Comparison of ENCODE assay signal across 14 cellular contexts in genomic region chr11:74646215-74646614, GRCh38. TPM values are rescaled to one million over a fixed set of nuclear protein-coding genes. Genes with fewer than 3 reads are reported as not detected.
DNase-seq lines count a peak whose midpoint lies in the region; ATAC-seq and TF ChIP-seq lines count a peak whose summit lies in the region.
"Had no signal": no experiment of that assay in that cellular context is flagged by ENCODE, and none has a peak within 500 bp of the region (broad histone marks: within the 10 kb centered on the region; RNA-seq: fewer than 3 reads in every experiment).

No MANE protein-coding gene starts in this region.

- no peak overlapping the region for H4K91ac ChIP-seq in IMR-90 (ENCODE audit: insufficient read depth, low read depth, low read length)

- no peak overlapping the region; the same call in 1 of the 2 replicates for H3K18ac ChIP-seq in IMR-90 (ENCODE audit: low read depth, low read length)

- TF ChIP-seq POLR2A in IMR-90 (IDR thresholded peaks at IDR 0.05; ENCODE audit: low read depth, low read length): no peak
- TF ChIP-seq POLR2A in transverse colon (IDR thresholded peaks at IDR 0.05): no peak
- no peak for TF ChIP-seq POLR2A in spleen (IDR thresholded peaks at IDR 0.05)

- ATAC-seq in IMR-90 (ENCODE audit: low read depth) (no peak), HG03460 (IDR thresholded peaks at IDR 0.05; ENCODE audit: unreplicated experiment) (no peak)
- ATAC-seq: GM12878 had no signal

- no peak overlapping the region for H3K56ac ChIP-seq in IMR-90 (ENCODE audit: extremely low read depth, insufficient read depth, low read length)

- H3K9me3 ChIP-seq in IMR-90 (ENCODE audit: control insufficient read depth, insufficient read depth, low read length) (no peaks in the 10 kb centered on the region), colonic mucosa (no peaks in the 10 kb centered on the region), muscle layer of duodenum (ENCODE audit: control insufficient read depth in 1 of 2, low read length in 2 of 2) (no peaks in the 10 kb centered on the region), transverse colon (no peaks in the 10 kb centered on the region), spleen (no peaks in the 10 kb centered on the region)

- peaks cover 3 to 21% of the 10 kb centered on the region in 2 experiments; a peak in 2 of 4 replicates for H3K79me1 ChIP-seq in IMR-90 (ENCODE audit: low read depth in 1 of 2, low read length in 2 of 2)

- H3K4me1 ChIP-seq in IMR-90 (ENCODE audit: control insufficient read depth, insufficient read depth, low read length): peaks cover 33% of the 10 kb centered on the region
- H3K4me1 ChIP-seq in colonic mucosa: no peaks in the 10 kb centered on the region
- H3K4me1 ChIP-seq in muscle layer of duodenum (ENCODE audit: control insufficient read depth in 1 of 2, insufficient read depth in 2 of 2, low read length in 2 of 2): peaks cover 8 to 14% of the 10 kb centered on the region in 2 donors
- peaks cover 0 to 18% (median 9%) of the 10 kb centered on the region in 4 donors for H3K4me1 ChIP-seq in transverse colon
- H3K4me1 ChIP-seq in spleen: no peaks in the 10 kb centered on the region

- H3K4me2 ChIP-seq in IMR-90 (ENCODE audit: low read depth, low read length): no peak overlapping the region
- H3K4me2 ChIP-seq: GM23338 had no signal

- H2AK9ac ChIP-seq in IMR-90 (replicated peaks; ENCODE audit: low read depth, low read length, poor library complexity): no peak overlapping the region

- H3K4ac ChIP-seq in IMR-90 (ENCODE audit: low read depth, low read length): no peak overlapping the region; the same call in 1 of the 2 replicates

- H4K5ac ChIP-seq in IMR-90 (ENCODE audit: low read depth, low read length): no peak overlapping the region; the same call in 1 of the 2 replicates

- no peak overlapping the region for H2AFZ ChIP-seq in IMR-90 (replicated peaks; ENCODE audit: low read length, poor library complexity)
- H2AFZ ChIP-seq: GM23338 had no signal

- POLR2A ChIA-PET in IMR-90 (lab: Charles Lee; ENCODE audit: unreplicated experiment): no interaction called here

- H3K4me3 ChIP-seq in IMR-90 (ENCODE audit: insufficient read depth, low read depth, low read length) (no peak overlapping the region), colonic mucosa (no peak overlapping the region), muscle layer of duodenum (ENCODE audit: low read depth in 1 of 2, low read length in 2 of 2) (no peak overlapping the region), transverse colon (no peak overlapping the region), spleen (no peak overlapping the region)
- H3K4me3 ChIP-seq: GM12878, GM23338 had no signal

- CTCF ChIA-PET in IMR-90 (lab: Yijun Ruan, JAX): interaction anchor here (1.0 kb wide), 1 partner anchor 10 kb away, joined by 3 read pairs; no protein-coding TSS in a partner anchor

- H3K9ac ChIP-seq in IMR-90 (ENCODE audit: low read depth, low read length) (no peak overlapping the region), colonic mucosa (ENCODE audit: low read depth in 2 of 2, low read length in 2 of 2) (no peak overlapping the region)

- no peak for TF ChIP-seq EP300 in transverse colon (IDR thresholded peaks at IDR 0.05; ENCODE audit: low read depth)

- H3K36me3 ChIP-seq in IMR-90 (ENCODE audit: control insufficient read depth, insufficient read depth, low read length): peaks cover 4% of the 10 kb centered on the region
- H3K36me3 ChIP-seq in colonic mucosa: no peaks in the 10 kb centered on the region
- peaks cover 0 to 2% of the 10 kb centered on the region in 2 donors for H3K36me3 ChIP-seq in muscle layer of duodenum (ENCODE audit: control insufficient read depth in 1 of 2, insufficient read depth in 2 of 2, low read length in 2 of 2)
- H3K36me3 ChIP-seq in transverse colon: peaks cover 0 to 13% (median under 1%) of the 10 kb centered on the region in 4 donors
- H3K36me3 ChIP-seq in spleen: peaks cover 0 to 94% (median 9%) of the 10 kb centered on the region in 6 donors

- TF ChIP-seq CTCF in IMR-90 (conservative IDR thresholded peaks at IDR 0.05; ENCODE audit: low read depth, low read length) (no peak), colonic mucosa (IDR thresholded peaks at IDR 0.05) (no peak), transverse colon (IDR thresholded peaks at IDR 0.05) (no peak), spleen (IDR thresholded peaks at IDR 0.05 in 8 of 11, conservative IDR thresholded peaks at IDR 0.05 in 3 of 11) (no peak)

- no CpG with 5 or more reads among the region's 4 CpGs for WGBS in IMR-90 (ENCODE audit: extremely low coverage in 2 of 2, insufficient read length in 1 of 2), 2 experiments
- 94 to 100% methylated on average over 2 to 4 of the region's 4 CpGs for WGBS in transverse colon (ENCODE audit: low coverage in 1 of 2), 2 donors
- 90 to 98% (median 93%) methylated on average over 4 of the region's 4 CpGs for WGBS in spleen, 5 donors

- H4K8ac ChIP-seq in IMR-90 (ENCODE audit: low read depth in 2 of 2, low read length in 2 of 2): peak overlapping the region in 1 of 2 experiments; percentile 3; a peak in 1 of 4 replicates

- 0 out of 2 replicates have a peak overlapping the region, but pooled peaks have one; percentile 30 for H3K14ac ChIP-seq in IMR-90 (replicated peaks; ENCODE audit: low read depth, low read length)

- peaks cover 22% of the 10 kb centered on the region for H3K9me1 ChIP-seq in IMR-90 (ENCODE audit: insufficient read depth, low read length)

- peak overlapping the region; percentile 13; the same call in 1 of the 2 replicates for H2AK5ac ChIP-seq in IMR-90 (ENCODE audit: low read depth, low read length)

- dilution Hi-C loops in IMR-90 (cut with HindIII; ENCODE audit: low sequenced_read_pairs, unreplicated experiment): no loop called here

- H2BK120ac ChIP-seq in IMR-90 (ENCODE audit: low read depth, low read length): peak overlapping the region; percentile 28; the same call in 1 of the 2 replicates

- H3K27ac ChIP-seq in IMR-90 (ENCODE audit: insufficient read depth, low read length) (no peak overlapping the region), colonic mucosa (peak overlapping the region; percentile 4), muscle layer of duodenum (ENCODE audit: low read length) (peak overlapping the region; percentile 62), transverse colon (peak overlapping the region; percentile 67 to 78 (median 76)), spleen (no peak overlapping the region)

- intact Hi-C loops in IMR-90 (cut with micrococcal nuclease) (no loop called here), colonic mucosa (cut with DNase I) (no loop called here), transverse colon (cut with DNase I; ENCODE audit: low total_unique reads) (no loop called here), spleen (cut with DNase I; ENCODE audit: low total_unique reads) (no loop called here)

- no peak overlapping the region for H3K23ac ChIP-seq in IMR-90 (ENCODE audit: low read depth, low read length)

- H4K20me1 ChIP-seq in IMR-90 (ENCODE audit: insufficient read depth, low read length): peaks cover 4% of the 10 kb centered on the region; the same call in 1 of the 2 replicates

- peak overlapping the region; percentile 80 for H2BK5ac ChIP-seq in IMR-90 (ENCODE audit: low read depth, low read length, poor library complexity, severe bottlenecking)

- no peak overlapping the region; the same call in 1 of the 2 replicates for H2BK20ac ChIP-seq in IMR-90 (ENCODE audit: low read depth, low read length)

- no peaks in the 10 kb centered on the region for H3K27me3 ChIP-seq in IMR-90 (ENCODE audit: control insufficient read depth, insufficient read depth, low read length)
- no peaks in the 10 kb centered on the region for H3K27me3 ChIP-seq in colonic mucosa
- H3K27me3 ChIP-seq in muscle layer of duodenum (ENCODE audit: low read depth, low read length): no peaks in the 10 kb centered on the region
- no peaks in the 10 kb centered on the region for H3K27me3 ChIP-seq in transverse colon
- H3K27me3 ChIP-seq in spleen (replicated peaks in 1 of 7): no peaks in the 10 kb centered on the region

- TF ChIP-seq RAD21 in IMR-90 (IDR thresholded peaks at IDR 0.05; ENCODE audit: low read length): no peak

- in situ Hi-C loops in IMR-90 (cut with MboI; ENCODE audit: low sequenced_read_pairs) (no loop called here), transverse colon (cut with MboI; ENCODE audit: low pct_ligation_motif_present in 1 of 4, low pct_unique_long_range_greater_than_20kb in 1 of 4, low sequenced_read_pairs in 3 of 4) (no loop called here)

- DNase-seq in IMR-90 (no peak), colonic mucosa (no peak), transverse colon (no peak), spleen (no peak), NCI-H1417 treated with DMSO at 0.1 percent for 48 hours (lab: John Stamatoyannopoulos, UW) (no peak)
- DNase-seq: C1 segment of cervical spinal cord; Calu3; CD4-positive, alpha-beta T cell; DMS 273 treated with DMSO at 0.1 percent for 48 hours; H7 had no signal

- H2BK15ac ChIP-seq in IMR-90 (ENCODE audit: low read depth, low read length): no peak overlapping the region

- no TSS peak for BruUV-seq in IMR-90 (replicated peaks; lab: Mats Ljungman, UMichigan)

TF ChIP-seq in IMR-90, 13 proteins besides CTCF, POLR2A, EP300 and RAD21 (continues in another document):
- TF ChIP-seq NFE2L2 (IDR thresholded peaks at IDR 0.05; ENCODE audit: low read depth, low read length): no peak
- no peak for TF ChIP-seq MXI1 (IDR thresholded peaks at IDR 0.05; ENCODE audit: borderline replicate concordance, low read depth, low read length)
- no peak for TF ChIP-seq BHLHE40 (IDR thresholded peaks at IDR 0.05; ENCODE audit: low read depth, low read length)
- TF ChIP-seq RFX5 (IDR thresholded peaks at IDR 0.05; ENCODE audit: low read depth, low read length): no peak
- TF ChIP-seq MAZ (IDR thresholded peaks at IDR 0.05; ENCODE audit: borderline replicate concordance, low read depth, low read length): no peak
- no peak for TF ChIP-seq SMC3 (IDR thresholded peaks at IDR 0.05; ENCODE audit: low read depth, low read length)
- TF ChIP-seq CEBPB (IDR thresholded peaks at IDR 0.05; ENCODE audit: low read depth, low read length): no peak
- TF ChIP-seq CHD1 (IDR thresholded peaks at IDR 0.05; ENCODE audit: low read depth, low read length): no peak

RNA-seq across cellular contexts. Expression of gene POLD3, which starts 53.8 kb away (rescaled TPM):
- 9.1 and 10.6 TPM in 2 replicates for total RNA-seq in IMR-90 (2012; rRNA removed)
- 8.2 and 9.2 TPM in 2 replicates for polyA plus RNA-seq in IMR-90 (2012; rRNA removed)
- polyA plus RNA-seq in IMR-90 (2012; cell fraction: cytosol; rRNA removed): 2.0 and 2.2 TPM in 2 replicates
- 2.6 and 12.8 TPM in 2 replicates for polyA plus RNA-seq in IMR-90 (2012; cell fraction: nucleus; rRNA removed; ENCODE audit: low replicate concordance)
- 10 to 100 TPM; 20.0 to 33.9 TPM for total RNA-seq in colonic mucosa
- 10 to 100 TPM in 3 of 4 donors, 1 to 10 TPM in 1; 7.4 to 29.4 (median 20.6) TPM for total RNA-seq in transverse colon
- 10 to 100 TPM; 13.9 to 23.1 (median 17.7) TPM for total RNA-seq in spleen
- polyA plus RNA-seq in spleen: 1 to 10 TPM; 5.0 to 9.0 (median 6.1) TPM

Comparison
In these comparisons a context has a peak if more than half of its experiments do, and no peak if none do; other contexts are left out.
1. H3K27ac ChIP-seq: peak in colonic mucosa (single experiment), muscle layer of duodenum (single experiment) and transverse colon (4 of 4); none in IMR-90 (single experiment) and spleen (0 of 8).